In the genomic region with DNA sequence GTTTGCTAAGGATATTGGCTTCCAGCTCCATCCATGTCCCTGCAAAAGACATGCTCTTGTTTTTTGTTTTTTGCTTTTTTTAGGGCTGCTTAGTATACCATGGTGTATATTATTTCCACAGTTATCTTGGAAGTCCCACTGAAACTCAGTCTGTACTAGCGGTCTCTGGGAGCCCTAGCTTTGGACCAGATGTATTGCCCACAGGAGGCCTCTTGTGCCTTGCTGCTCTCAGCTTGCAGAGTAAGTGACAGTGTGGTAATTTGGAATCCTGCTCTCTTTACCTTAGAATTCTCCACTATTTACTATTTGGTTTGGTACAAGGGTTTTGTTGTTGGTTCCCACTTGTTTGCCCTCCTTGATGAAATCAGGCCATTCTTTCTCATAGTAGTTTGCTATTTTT, we compare ENCODE assay signal across 26 cellular contexts.
A peak's percentile ranks its signal among the peaks of the same experiment; 100 is the strongest.
DNase-seq lines count a peak whose midpoint lies in the region; ATAC-seq, FAIRE-seq and TF ChIP-seq lines count a peak whose summit lies in the region.
"Had no signal": no experiment of that assay in that cellular context is flagged by ENCODE, and none has a peak within 500 bp of the region (broad histone marks: within the 10 kb centered on the region; RNA-seq: fewer than 3 reads in every experiment).

No MANE protein-coding gene starts in this region.

- CTCF ChIA-PET in WTC11 (lab: Charles Lee), result no interaction called here
- CTCF ChIA-PET in activated naive CD4-positive, alpha-beta T cell treated with anti-CD3 and anti-CD28 coated beads for 36 hours (lab: Charles Lee), result no interaction called here

- no peak overlapping the region for H3K4me3 Mint-ChIP-seq in WTC11
- H3K4me3 Mint-ChIP-seq in activated naive CD4-positive, alpha-beta T cell treated with anti-CD3 and anti-CD28 coated beads for 36 hours, result no peak overlapping the region
- H3K4me3 Mint-ChIP-seq: CD4-positive, CD25-positive, alpha-beta regulatory T cell; CD8-positive, alpha-beta memory T cell had no signal

- POLR2A ChIA-PET in WTC11 (lab: Charles Lee), result no interaction called here

- H4K20me1 ChIP-seq in Karpas-422 (ENCODE audit: insufficient read depth, low read depth, low read length), result no peaks in the 10 kb centered on the region

- H3K9me3 ChIP-seq in Karpas-422 (ENCODE audit: low read length), result no peaks in the 10 kb centered on the region
- H3K9me3 ChIP-seq: BE2C had no signal

- no peaks in the 10 kb centered on the region for H3K36me3 ChIP-seq in Karpas-422 (ENCODE audit: insufficient read depth, low read length)
- H3K36me3 ChIP-seq: BE2C had no signal

- no peak for TF ChIP-seq CTCF in WTC11 (IDR thresholded peaks at IDR 0.05)
- TF ChIP-seq CTCF in GM13977 (IDR thresholded peaks at IDR 0.05; ENCODE audit: extremely low read depth, insufficient read depth, missing control alignments), result no peak

- no peaks in the 10 kb centered on the region for H3K36me3 Mint-ChIP-seq in WTC11
- no peaks in the 10 kb centered on the region for H3K36me3 Mint-ChIP-seq in activated naive CD4-positive, alpha-beta T cell treated with anti-CD3 and anti-CD28 coated beads for 36 hours (ENCODE audit: low read depth)
- H3K36me3 Mint-ChIP-seq: CD4-positive, CD25-positive, alpha-beta regulatory T cell; CD8-positive, alpha-beta memory T cell had no signal

- no peak overlapping the region for H3K27ac Mint-ChIP-seq in WTC11
- no peak overlapping the region for H3K27ac Mint-ChIP-seq in activated naive CD4-positive, alpha-beta T cell treated with anti-CD3 and anti-CD28 coated beads for 36 hours
- H3K27ac Mint-ChIP-seq: CD8-positive, alpha-beta memory T cell had no signal

- no peaks in the 10 kb centered on the region for H3K4me1 ChIP-seq in Karpas-422 (ENCODE audit: low read length)
- H3K4me1 ChIP-seq: BE2C had no signal

- H3K9ac ChIP-seq in Karpas-422 (ENCODE audit: low read length), result no peak overlapping the region
- H3K9ac ChIP-seq: GM23248 had no signal

- intact Hi-C loops in activated naive CD4-positive, alpha-beta T cell treated with anti-CD3 and anti-CD28 coated beads for 36 hours (cut with micrococcal nuclease), result no loop called here

- in situ Hi-C loops in GM13977 (cut with MboI; ENCODE audit: low pct_unique_long_range_greater_than_20kb, low sequenced_read_pairs, unreplicated experiment), result no loop called here

- H3K4me1 Mint-ChIP-seq in WTC11, result peaks cover 5% of the 10 kb centered on the region
- H3K4me1 Mint-ChIP-seq in activated naive CD4-positive, alpha-beta T cell treated with anti-CD3 and anti-CD28 coated beads for 36 hours (ENCODE audit: low read depth), result no peaks in the 10 kb centered on the region
- H3K4me1 Mint-ChIP-seq: CD4-positive, CD25-positive, alpha-beta regulatory T cell; CD8-positive, alpha-beta memory T cell had no signal

- 0 out of 2 replicates have a peak, but pooled peaks have one; percentile 41 for ATAC-seq in WTC11
- ATAC-seq: GM12878 had no signal

- H3K27ac ChIP-seq in Karpas-422 (ENCODE audit: low read length), result no peak overlapping the region
- H3K27ac ChIP-seq: GM23248 had no signal

- H3K27me3 ChIP-seq in Karpas-422 (ENCODE audit: low read length), result no peaks in the 10 kb centered on the region
- H3K27me3 ChIP-seq: BE2C had no signal

- no peak for FAIRE-seq in GM12891 (lab: Jason Lieb, UNC)
- FAIRE-seq: A204.1, GM12878, GM18507, H54, HTR-8/SVneo had no signal

- no peak overlapping the region for H3K4me2 ChIP-seq in Karpas-422 (ENCODE audit: low read depth, low read length, poor library complexity, severe bottlenecking)

- H3K27me3 Mint-ChIP-seq in WTC11 (ENCODE audit: low read depth), result peaks cover 39% of the 10 kb centered on the region
- H3K27me3 Mint-ChIP-seq in activated naive CD4-positive, alpha-beta T cell treated with anti-CD3 and anti-CD28 coated beads for 36 hours (ENCODE audit: low read depth), result no peaks in the 10 kb centered on the region
- H3K27me3 Mint-ChIP-seq: CD4-positive, CD25-positive, alpha-beta regulatory T cell; CD8-positive, alpha-beta memory T cell had no signal

- no peak overlapping the region for H3K4me3 ChIP-seq in Karpas-422 (ENCODE audit: low read length)
- H3K4me3 ChIP-seq: GM12878, GM23248 had no signal

- TF ChIP-seq POLR2A in GM12891 (IDR thresholded peaks at IDR 0.05; ENCODE audit: low read depth, low read length), result no peak

- no peaks in the 10 kb centered on the region for H3K9me3 Mint-ChIP-seq in WTC11
- H3K9me3 Mint-ChIP-seq in activated naive CD4-positive, alpha-beta T cell treated with anti-CD3 and anti-CD28 coated beads for 36 hours, result peaks cover 4% of the 10 kb centered on the region

- no peak for DNase-seq in Karpas-422
- DNase-seq in NCI-H69 (lab: John Stamatoyannopoulos, UW), result peak; percentile 27
- DNase-seq in WTC11 (ENCODE audit: low spot score), result no peak
- DNase-seq in pons (ENCODE audit: low spot score), result peak; percentile 5
- DNase-seq in activated naive CD4-positive, alpha-beta T cell treated with anti-CD3 and anti-CD28 coated beads for 36 hours, result no peak
- DNase-seq in GM13977 (ENCODE audit: low spot score), result no peak
- DNase-seq in GM12891 (ENCODE audit: insufficient read length, low spot score), result no peak
- DNase-seq in activated CD8-positive, alpha-beta memory T cell treated with anti-CD3 and anti-CD28 coated beads for 24 hours, result no peak
- DNase-seq: ACHN; BE2C; C1 segment of cervical spinal cord; CD4-positive, CD25-positive, alpha-beta regulatory T cell; CD8-positive, alpha-beta memory T cell; COR-L47; DMS 273 treated with DMSO at 0.1 percent for 48 hours; DMS53; DND-41; EL; GM23248; HCEC 1CT; IMR-90 had no signal

- H3K9me2 ChIP-seq in Karpas-422 (replicated peaks; ENCODE audit: insufficient read depth, low read length), result no peaks in the 10 kb centered on the region

- H2AFZ ChIP-seq in Karpas-422 (ENCODE audit: low read length), result peak overlapping the region; percentile 45
- H2AFZ ChIP-seq: GM23248 had no signal

- no peaks in the 10 kb centered on the region for H3K79me2 ChIP-seq in Karpas-422 (ENCODE audit: low read length)

TF ChIP-seq in WTC11, 78 proteins besides CTCF, POLR2A, EP300 and RAD21 (continues in another document):
- TF ChIP-seq, protein P1, sequence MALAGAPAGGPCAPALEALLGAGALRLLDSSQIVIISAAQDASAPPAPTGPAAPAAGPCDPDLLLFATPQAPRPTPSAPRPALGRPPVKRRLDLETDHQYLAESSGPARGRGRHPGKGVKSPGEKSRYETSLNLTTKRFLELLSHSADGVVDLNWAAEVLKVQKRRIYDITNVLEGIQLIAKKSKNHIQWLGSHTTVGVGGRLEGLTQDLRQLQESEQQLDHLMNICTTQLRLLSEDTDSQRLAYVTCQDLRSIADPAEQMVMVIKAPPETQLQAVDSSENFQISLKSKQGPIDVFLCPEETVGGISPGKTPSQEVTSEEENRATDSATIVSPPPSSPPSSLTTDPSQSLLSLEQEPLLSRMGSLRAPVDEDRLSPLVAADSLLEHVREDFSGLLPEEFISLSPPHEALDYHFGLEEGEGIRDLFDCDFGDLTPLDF (CRISPR knock-in tag; IDR thresholded peaks at IDR 0.05), result no peak
- TF ChIP-seq NFATC4 (CRISPR knock-in tag; IDR thresholded peaks at IDR 0.05), result no peak

TF ChIP-seq in GM12891, 5 proteins besides CTCF, POLR2A, EP300 and RAD21:
- TF ChIP-seq PAX5 (IDR thresholded peaks at IDR 0.05; ENCODE audit: insufficient read depth, low read length, severe bottlenecking) (no peak), TAF1 (IDR thresholded peaks at IDR 0.05; ENCODE audit: low read depth, low read length) (no peak), POU2F2 (IDR thresholded peaks at IDR 0.05; ENCODE audit: low read depth, low read length) (no peak)

Comparison
In these comparisons a context has a peak if more than half of its experiments do, and no peak if none do; other contexts are left out.
1. DNase-seq: peak in NCI-H69 (single experiment) and pons (single experiment); none in Karpas-422 (single experiment), WTC11 (single experiment), activated naive CD4-positive, alpha-beta T cell treated with anti-CD3 and anti-CD28 coated beads for 36 hours (single experiment), GM13977 (single experiment), GM12891 (single experiment) and activated CD8-positive, alpha-beta memory T cell treated with anti-CD3 and anti-CD28 coated beads for 24 hours (single experiment).